Comparison of ENCODE assay signal across 34 cellular contexts in genomic region chr2:33655626-33656025, GRCh38.
"Had no signal": no experiment of that assay in that cellular context is flagged by ENCODE, and none has a peak within 500 bp of the region (broad histone marks: within the 10 kb centered on the region; RNA-seq: fewer than 3 reads in every experiment).

No MANE protein-coding gene starts in this region.

- H3K27ac ChIP-seq: ascending aorta, breast epithelium, cardiac muscle cell, colonic mucosa, epithelial cell of prostate, heart left ventricle, WERI-Rb-1 had no signal

- FAIRE-seq: endometrium, endothelial cell of umbilical vein, frontal cortex had no signal

- DNase-seq: activated B cell treated with CpG ODN at 0.5 μM for 24 hours; activated CD4-positive, alpha-beta memory T cell treated with anti-CD3 and anti-CD28 coated beads for 36 hours; activated CD4-positive, alpha-beta T cell treated with anti-CD3 and anti-CD28 coated beads for 36 hours; activated CD4-positive, alpha-beta T cell treated with anti-CD3 and anti-CD28 coated beads, Interleukin-2, amount 10 ng/mL, durations not matched to agents 24 days and 14 days; activated CD4-positive, CD25-positive, alpha-beta regulatory T cell treated with anti-CD3 and anti-CD28 coated beads, Interleukin-2, amount 50 U/mL, for 72 hours; activated CD8-positive, alpha-beta memory T cell treated with anti-CD3 and anti-CD28 coated beads, Interleukin-2, amount 10 ng/mL, durations not matched to agents 7 days and 5 days; activated CD8-positive, alpha-beta memory T cell treated with anti-CD3 and anti-CD28 coated beads, Interleukin-2, amount 50 U/mL, for 4 hours; activated CD8-positive, alpha-beta T cell treated with anti-CD3 and anti-CD28 coated beads, Interleukin-2, amount 10 ng/mL, durations not matched to agents 7 days and 5 days; activated gamma-delta T cell; activated naive CD4-positive, alpha-beta T cell; activated naive CD4-positive, alpha-beta T cell treated with anti-CD3 and anti-CD28 coated beads, Interleukin-2, amount 10 ng/mL, durations not matched to agents 7 days and 5 days; activated naive CD8-positive, alpha-beta T cell treated with anti-CD3 and anti-CD28 coated beads, Interleukin-2, amount 10 ng/mL, durations not matched to agents 7 days and 5 days; activated T-cell treated with anti-CD3 and anti-CD28 coated beads, Interleukin-2, amount 50 U/mL, for 1 hour; activated T-cell treated with anti-CD3 and anti-CD28 coated beads, Interleukin-2, amount 50 U/mL, for 48 hours; central memory CD4-positive, alpha-beta T cell; cerebellar nuclear complex; colonic mucosa; effector CD8-positive, alpha-beta T cell; foreskin fibroblast; glutamatergic neuron; heart left ventricle; T-helper 1 cell; T-helper 17 cell; T1000; WERI-Rb-1 had no signal

- H3K9me3 ChIP-seq: colonic mucosa had no signal

- H3K4me1 ChIP-seq: ascending aorta, breast epithelium, colonic mucosa, heart left ventricle had no signal

- H3K27me3 ChIP-seq: ascending aorta, breast epithelium, cardiac muscle cell, colonic mucosa, heart left ventricle had no signal

- H3K4me3 ChIP-seq: ascending aorta, breast epithelium, cardiac muscle cell, colonic mucosa, heart left ventricle had no signal

- ATAC-seq: activated CD4-positive, alpha-beta T cell treated with anti-CD3 and anti-CD28 coated beads for 36 hours; activated CD8-positive, alpha-beta memory T cell treated with anti-CD3 and anti-CD28 coated beads, Interleukin-2, amount 10 ng/mL, durations not matched to agents 7 days and 5 days; activated CD8-positive, alpha-beta T cell treated with anti-CD3 and anti-CD28 coated beads, Interleukin-2, amount 10 ng/mL, durations not matched to agents 7 days and 5 days; activated naive CD4-positive, alpha-beta T cell treated with anti-CD3 and anti-CD28 coated beads, Interleukin-2, amount 50 U/mL, for 72 hours; esophagus mucosa; heart left ventricle; T-helper 17 cell had no signal

- H3K36me3 ChIP-seq: ascending aorta, breast epithelium, cardiac muscle cell, colonic mucosa, heart left ventricle, WERI-Rb-1 had no signal
